34 cellular contexts compared by ENCODE assay signal in the genomic region with DNA sequence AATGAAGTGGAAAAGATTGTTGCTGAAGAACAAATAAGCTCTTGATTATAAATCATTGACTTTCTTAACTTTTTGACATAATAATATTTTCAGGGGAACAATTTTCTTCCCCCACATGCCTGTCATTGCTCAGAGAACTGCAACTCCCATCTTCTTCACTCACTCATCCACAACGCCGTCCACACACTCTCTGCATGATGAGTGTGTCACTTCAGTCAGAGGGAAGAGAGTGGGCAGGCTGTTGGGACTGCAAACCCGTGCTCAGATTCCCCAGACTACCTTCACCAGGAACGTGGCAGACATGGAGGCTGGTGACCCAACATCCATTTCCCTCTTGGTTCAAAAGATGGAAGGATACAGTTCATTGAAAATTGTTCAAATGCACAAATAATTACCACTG.
"Had no signal": no experiment of that assay in that cellular context is flagged by ENCODE, and none has a peak within 500 bp of the region (broad histone marks: within the 10 kb centered on the region; RNA-seq: fewer than 3 reads in every experiment).

No MANE protein-coding gene starts in this region.

- H3K9me3 ChIP-seq: adrenal gland, ascending aorta had no signal

- H3K27ac ChIP-seq: adrenal gland, ascending aorta, cardiac muscle cell, VCaP had no signal

- ATAC-seq: activated CD8-positive, alpha-beta T cell treated with anti-CD3 and anti-CD28 coated beads for 36 hours; activated naive CD4-positive, alpha-beta T cell treated with anti-CD3 and anti-CD28 coated beads, Interleukin-2, amount 50 U/mL, for 72 hours; activated T-cell treated with anti-CD3 and anti-CD28 coated beads, Interleukin-2, amount 50 U/mL, for 4 hours; activated T-cell treated with anti-CD3 and anti-CD28 coated beads, Interleukin-2, amount 50 U/mL, for 72 hours; activated T-helper 17 cell treated with anti-CD3 and anti-CD28 coated beads, Interleukin-2, amount 50 U/mL, for 72 hours had no signal

- H3K27ac Mint-ChIP-seq: activated B cell treated with CpG ODN at 0.5 μM for 24 hours; activated CD4-positive, alpha-beta memory T cell treated with anti-CD3 and anti-CD28 coated beads for 36 hours; activated CD4-positive, alpha-beta T cell treated with anti-CD3 and anti-CD28 coated beads, Interleukin-2, amount 10 ng/mL, durations not matched to agents 24 days and 14 days; activated CD8-positive, alpha-beta T cell treated with anti-CD3 and anti-CD28 coated beads for 36 hours; activated naive CD4-positive, alpha-beta T cell treated with anti-CD3 and anti-CD28 coated beads for 36 hours; activated naive CD4-positive, alpha-beta T cell treated with anti-CD3 and anti-CD28 coated beads, Interleukin-2, amount 50 U/mL, for 72 hours; activated naive CD8-positive, alpha-beta T cell treated with anti-CD3 and anti-CD28 coated beads for 36 hours; activated T-cell treated with anti-CD3 and anti-CD28 coated beads, Interleukin-2, amount 50 U/mL, for 72 hours; activated T-helper 1 cell treated with anti-CD3 and anti-CD28 coated beads, Interleukin-12 subunit alpha, Interleukin-12 subunit beta, Interleukin-2, Interleukin-4 antibody, amounts not matched to agents 30 ng/mL and 10 ng/mL and 1 ng/mL, durations not matched to agents 14 hours and 24 hours and 36 hours; activated T-helper 17 cell treated with anti-CD3 and anti-CD28 coated beads, Interleukin-2, amount 50 U/mL, for 72 hours; T-helper 1 cell treated with Interleukin-12 subunit alpha and Interleukin-12 subunit beta and Interleukin-4 antibody, amounts not matched to agents 30 μg/mL and 1 μg/mL, for 36 hours; T-helper 2 cell treated with Interferon-gamma antibody and Interleukin-4, amounts not matched to agents 5 μg/mL and 100 μg/mL, for 36 hours had no signal

- H3K36me3 Mint-ChIP-seq: activated CD4-positive, alpha-beta memory T cell treated with anti-CD3 and anti-CD28 coated beads for 36 hours; brain had no signal

- H3K4me1 ChIP-seq: adrenal gland, ascending aorta had no signal

- H3K4me1 Mint-ChIP-seq: activated B cell treated with CpG ODN at 0.5 μM for 24 hours; activated CD4-positive, alpha-beta T cell treated with anti-CD3 and anti-CD28 coated beads, Interleukin-2, amount 10 ng/mL, durations not matched to agents 24 days and 14 days; activated naive CD8-positive, alpha-beta T cell treated with anti-CD3 and anti-CD28 coated beads for 36 hours; activated T-helper 17 cell treated with anti-CD3 and anti-CD28 coated beads, Interleukin-2, amount 50 U/mL, for 72 hours; central memory CD8-positive, alpha-beta T cell had no signal

- H3K27me3 Mint-ChIP-seq: activated B cell treated with CpG ODN at 0.5 μM for 24 hours; activated CD4-positive, alpha-beta memory T cell treated with anti-CD3 and anti-CD28 coated beads for 36 hours; activated CD4-positive, alpha-beta T cell treated with anti-CD3 and anti-CD28 coated beads, Interleukin-2, amount 10 ng/mL, durations not matched to agents 24 days and 14 days; activated CD8-positive, alpha-beta T cell treated with anti-CD3 and anti-CD28 coated beads for 36 hours; activated naive CD8-positive, alpha-beta T cell treated with anti-CD3 and anti-CD28 coated beads for 36 hours; activated T-helper 17 cell treated with anti-CD3 and anti-CD28 coated beads, Interleukin-2, amount 50 U/mL, for 72 hours; brain; central memory CD8-positive, alpha-beta T cell had no signal

- DNase-seq: activated B cell treated with CpG ODN at 0.5 μM for 24 hours; activated CD4-positive, alpha-beta memory T cell treated with anti-CD3 and anti-CD28 coated beads for 36 hours; activated CD4-positive, alpha-beta T cell treated with anti-CD3 and anti-CD28 coated beads for 4 hours; activated CD4-positive, alpha-beta T cell treated with anti-CD3 and anti-CD28 coated beads, Interleukin-2, amount 10 ng/mL, durations not matched to agents 24 days and 14 days; activated CD4-positive, alpha-beta T cell treated with anti-CD3 and anti-CD28 coated beads, Interleukin-2, amount 50 U/mL, for 1 hour; activated CD4-positive, alpha-beta T cell treated with anti-CD3 and anti-CD28 coated beads, Interleukin-2, amount 50 U/mL, for 4 hours; activated CD4-positive, CD25-positive, alpha-beta regulatory T cell treated with anti-CD3 and anti-CD28 coated beads, Interleukin-2, amount 50 U/mL, for 72 hours; activated CD8-positive, alpha-beta memory T cell treated with anti-CD3 and anti-CD28 coated beads, Interleukin-2, amount 50 U/mL, for 4 hours; activated CD8-positive, alpha-beta T cell treated with anti-CD3 and anti-CD28 coated beads for 36 hours; activated effector memory CD4-positive, alpha-beta T cell treated with anti-CD3 and anti-CD28 coated beads, Interleukin-2, amount 50 U/mL, for 16 hours; activated gamma-delta T cell treated with Interleukin-2 at 50 U/mL for 16 hours; activated naive CD4-positive, alpha-beta T cell; activated naive CD4-positive, alpha-beta T cell treated with anti-CD3 and anti-CD28 coated beads for 36 hours; activated naive CD4-positive, alpha-beta T cell treated with anti-CD3 and anti-CD28 coated beads, Interleukin-2, amount 50 U/mL, for 16 hours; activated naive CD8-positive, alpha-beta T cell treated with anti-CD3 and anti-CD28 coated beads for 36 hours; activated T-cell treated with anti-CD3 and anti-CD28 coated beads for 4 hours; activated T-cell treated with anti-CD3 and anti-CD28 coated beads, Interleukin-2, amount 50 U/mL, for 1 hour; activated T-cell treated with anti-CD3 and anti-CD28 coated beads, Interleukin-2, amount 50 U/mL, for 4 hours; activated T-cell treated with anti-CD3 and anti-CD28 coated beads, Interleukin-2, amount 50 U/mL, for 72 hours; adrenal gland; amygdala; T-helper 1 cell; T-helper 2 cell; T-helper 9 cell had no signal

- H3K4me3 Mint-ChIP-seq: activated B cell treated with CpG ODN at 0.5 μM for 24 hours; activated CD4-positive, alpha-beta memory T cell treated with anti-CD3 and anti-CD28 coated beads for 36 hours; activated CD4-positive, alpha-beta T cell treated with anti-CD3 and anti-CD28 coated beads, Interleukin-2, amount 10 ng/mL, durations not matched to agents 24 days and 14 days; activated CD8-positive, alpha-beta T cell treated with anti-CD3 and anti-CD28 coated beads for 36 hours; activated naive CD4-positive, alpha-beta T cell treated with anti-CD3 and anti-CD28 coated beads for 36 hours; activated naive CD8-positive, alpha-beta T cell treated with anti-CD3 and anti-CD28 coated beads for 36 hours; activated T-cell treated with anti-CD3 and anti-CD28 coated beads, Interleukin-2, amount 50 U/mL, for 4 hours; activated T-cell treated with anti-CD3 and anti-CD28 coated beads, Interleukin-2, amount 50 U/mL, for 72 hours; activated T-helper 1 cell treated with anti-CD3 and anti-CD28 coated beads, Interleukin-12 subunit alpha, Interleukin-12 subunit beta, Interleukin-2, Interleukin-4 antibody, amounts not matched to agents 30 ng/mL and 10 ng/mL and 1 ng/mL, durations not matched to agents 14 hours and 24 hours and 36 hours; activated T-helper 17 cell treated with anti-CD3 and anti-CD28 coated beads, Interleukin-2, amount 50 U/mL, for 72 hours; brain; central memory CD8-positive, alpha-beta T cell; T-helper 1 cell treated with Interleukin-12 subunit alpha and Interleukin-12 subunit beta and Interleukin-4 antibody, amounts not matched to agents 30 μg/mL and 1 μg/mL, for 36 hours; T-helper 2 cell treated with Interferon-gamma antibody and Interleukin-4, amounts not matched to agents 5 μg/mL and 100 μg/mL, for 36 hours had no signal

- H3K36me3 ChIP-seq: adrenal gland, ascending aorta, cardiac muscle cell had no signal

- H3K27me3 ChIP-seq: adrenal gland, ascending aorta, cardiac muscle cell had no signal

- H3K4me3 ChIP-seq: adrenal gland, ascending aorta, cardiac muscle cell had no signal
